Comparison of ENCODE assay signal across 36 cellular contexts in the genomic region with DNA sequence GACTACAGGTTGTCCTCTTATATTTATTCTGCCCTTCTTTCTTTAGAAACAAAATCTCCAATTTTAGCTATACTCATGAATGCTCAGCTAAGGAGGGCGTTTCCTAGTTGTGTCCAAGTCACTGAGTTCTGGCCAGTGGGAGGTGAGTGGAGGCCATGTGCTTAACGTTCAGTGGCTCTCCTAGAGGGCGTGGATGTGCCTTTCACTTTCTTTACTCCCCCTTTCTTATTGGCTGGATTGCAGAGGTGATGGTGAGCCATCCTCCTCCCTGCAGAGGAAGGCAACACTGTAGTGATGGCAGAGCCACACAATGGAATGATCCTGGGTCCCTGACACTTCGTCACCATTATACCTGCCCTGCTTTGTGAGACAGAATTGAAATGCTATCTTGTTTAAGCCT. TPM values are rescaled to one million over a fixed set of nuclear protein-coding genes. Genes with fewer than 3 reads are reported as not detected.
A peak's percentile ranks its signal among the peaks of the same experiment; 100 is the strongest.
DNase-seq lines count a peak whose midpoint lies in the region; ATAC-seq and TF ChIP-seq lines count a peak whose summit lies in the region.
"Had no signal": no experiment of that assay in that cellular context is flagged by ENCODE, and none has a peak within 500 bp of the region (broad histone marks: within the 10 kb centered on the region; RNA-seq: fewer than 3 reads in every experiment).

No MANE protein-coding gene starts in this region.

- H3K79me2 ChIP-seq in Loucy (ENCODE audit: insufficient read depth, low read length) (no peaks in the 10 kb centered on the region), PC-3 (ENCODE audit: low read length) (no peaks in the 10 kb centered on the region)

- H3K4me1 ChIP-seq in Loucy (ENCODE audit: insufficient read depth, low read length, poor library complexity, severe bottlenecking) = peaks cover 20% of the 10 kb centered on the region
- no peaks in the 10 kb centered on the region for H3K4me1 ChIP-seq in PC-3 (ENCODE audit: insufficient read depth, low read length)
- H3K4me1 ChIP-seq: esophagus muscularis mucosa, left ventricle myocardium inferior, uterus had no signal

- H3K27ac ChIP-seq in PC-3 (ENCODE audit: low read length) = no peak overlapping the region
- H3K27ac ChIP-seq: dorsolateral prefrontal cortex, esophagus muscularis mucosa, left ventricle myocardium inferior, thoracic aorta, uterus had no signal

- H3K4me2 ChIP-seq in Loucy (ENCODE audit: low read depth, low read length, poor library complexity, severe bottlenecking) = peak overlapping the region; percentile 57
- H3K4me2 ChIP-seq in PC-3 (ENCODE audit: low read length) = no peak overlapping the region
- H3K4me2 ChIP-seq: smooth muscle cell had no signal

- H3K9me2 ChIP-seq in Loucy (replicated peaks; ENCODE audit: low read depth, low read length) (no peaks in the 10 kb centered on the region), PC-3 (replicated peaks; ENCODE audit: low read length) (no peaks in the 10 kb centered on the region)

- intact Hi-C loops in activated CD8-positive, alpha-beta T cell treated with anti-CD3 and anti-CD28 coated beads for 36 hours (cut with micrococcal nuclease) = no loop called here
- intact Hi-C loops in PC-3 (cut with micrococcal nuclease) = no loop called here

- H3K9me3 Mint-ChIP-seq in activated T-cell treated with anti-CD3 and anti-CD28 coated beads, Interleukin-2, amount 50 U/mL, for 4 hours = no peaks in the 10 kb centered on the region
- H3K9me3 Mint-ChIP-seq in activated T-cell treated with anti-CD3 and anti-CD28 coated beads, Interleukin-2, amount 50 U/mL, for 24 hours = no peaks in the 10 kb centered on the region
- H3K9me3 Mint-ChIP-seq in activated CD8-positive, alpha-beta T cell treated with anti-CD3 and anti-CD28 coated beads for 36 hours = no peaks in the 10 kb centered on the region
- no peaks in the 10 kb centered on the region for H3K9me3 Mint-ChIP-seq in stimulated activated memory B cell treated with anti-CD40 and anti-IgM and Interleukin-4, amounts not matched to agents 10 μg/mL and 1 μg/mL and 100 μg/mL, for 72 hours
- H3K9me3 Mint-ChIP-seq: activated CD4-positive, alpha-beta T cell treated with anti-CD3 and anti-CD28 coated beads, Interleukin-2, amount 10 ng/mL, durations not matched to agents 24 days and 14 days; activated naive CD4-positive, alpha-beta T cell treated with anti-CD3 and anti-CD28 coated beads for 36 hours; activated T-helper 1 cell treated with anti-CD3 and anti-CD28 coated beads, Interleukin-12 subunit alpha, Interleukin-12 subunit beta, Interleukin-2, Interleukin-4 antibody, amounts not matched to agents 30 ng/mL and 10 ng/mL and 1 ng/mL, durations not matched to agents 14 hours and 24 hours and 36 hours; CD4-positive, alpha-beta memory T cell; stimulated activated naive CD8-positive, alpha-beta T cell treated with anti-CD3 and anti-CD28 coated beads, Interleukin-15, Interleukin-2, amounts not matched to agents 100 ng/mL and 50 ng/mL, for 24 hours; T-helper 2 cell treated with Interferon-gamma antibody and Interleukin-4, amounts not matched to agents 5 μg/mL and 100 μg/mL, for 36 hours had no signal

- TF ChIP-seq CTCF in Loucy (conservative IDR thresholded peaks at IDR 0.05; ENCODE audit: low read length) (no peak), PC-3 (conservative IDR thresholded peaks at IDR 0.05; ENCODE audit: low read depth, low read length) (no peak)
- no peak for TF ChIP-seq CTCF in activated CD8-positive, alpha-beta T cell treated with anti-CD3 and anti-CD28 coated beads for 36 hours (IDR thresholded peaks at IDR 0.05)

- H3K36me3 ChIP-seq in Loucy (ENCODE audit: insufficient read depth, low read length) (no peaks in the 10 kb centered on the region), PC-3 (ENCODE audit: low read depth, low read length) (no peaks in the 10 kb centered on the region)
- H3K36me3 ChIP-seq: esophagus muscularis mucosa, left ventricle myocardium inferior, thoracic aorta, uterus had no signal

- POLR2A ChIA-PET in activated CD8-positive, alpha-beta T cell treated with anti-CD3 and anti-CD28 coated beads for 36 hours (lab: Charles Lee) = interaction anchor here (1.3 kb wide), 1 partner anchor 55 kb away, joined by 5 read pairs; the partner anchor contains the start of genes ALG2 and SEC61B
- POLR2A ChIA-PET in PC-3 (lab: Charles Lee; ENCODE audit: unreplicated experiment) = no interaction called here

- no peaks in the 10 kb centered on the region for H4K20me1 ChIP-seq in Loucy (ENCODE audit: insufficient read depth, low read length, poor library complexity, severe bottlenecking)
- H4K20me1 ChIP-seq in PC-3 (ENCODE audit: low read length) = no peaks in the 10 kb centered on the region

- no peak overlapping the region for H3K27ac Mint-ChIP-seq in activated T-cell treated with anti-CD3 and anti-CD28 coated beads, Interleukin-2, amount 50 U/mL, for 24 hours
- no peak overlapping the region for H3K27ac Mint-ChIP-seq in activated CD8-positive, alpha-beta T cell treated with anti-CD3 and anti-CD28 coated beads for 36 hours
- peak overlapping the region; percentile 73 for H3K27ac Mint-ChIP-seq in stimulated activated memory B cell treated with anti-CD40 and anti-IgM and Interleukin-4, amounts not matched to agents 10 μg/mL and 1 μg/mL and 100 μg/mL, for 72 hours
- H3K27ac Mint-ChIP-seq: activated CD4-positive, alpha-beta T cell treated with anti-CD3 and anti-CD28 coated beads, Interleukin-2, amount 10 ng/mL, durations not matched to agents 24 days and 14 days; activated naive CD4-positive, alpha-beta T cell treated with anti-CD3 and anti-CD28 coated beads for 36 hours; activated T-helper 1 cell treated with anti-CD3 and anti-CD28 coated beads, Interleukin-12 subunit alpha, Interleukin-12 subunit beta, Interleukin-2, Interleukin-4 antibody, amounts not matched to agents 30 ng/mL and 10 ng/mL and 1 ng/mL, durations not matched to agents 14 hours and 24 hours and 36 hours; CD4-positive, alpha-beta memory T cell; H9; stimulated activated naive CD8-positive, alpha-beta T cell treated with anti-CD3 and anti-CD28 coated beads, Interleukin-15, Interleukin-2, amounts not matched to agents 100 ng/mL and 50 ng/mL, for 24 hours; T-helper 2 cell treated with Interferon-gamma antibody and Interleukin-4, amounts not matched to agents 5 μg/mL and 100 μg/mL, for 36 hours had no signal

- peak; percentile 43 to 48 for ATAC-seq in activated T-cell treated with anti-CD3 and anti-CD28 coated beads, Interleukin-2, amount 50 U/mL, for 4 hours
- peak; percentile 72 for ATAC-seq in activated CD8-positive, alpha-beta T cell treated with anti-CD3 and anti-CD28 coated beads for 36 hours
- ATAC-seq in stimulated activated memory B cell treated with anti-CD40 and anti-IgM and Interleukin-4, amounts not matched to agents 10 μg/mL and 1 μg/mL and 100 μg/mL, for 72 hours = no peak
- ATAC-seq in PC-3 = no peak
- ATAC-seq: HepG2, Panc1, right cardiac atrium had no signal

- peak overlapping the region; percentile 52; the same call in 1 of the 2 replicates for H2AFZ ChIP-seq in Loucy (ENCODE audit: low read length)
- H2AFZ ChIP-seq in PC-3 (ENCODE audit: low read length) = no peak overlapping the region

- DNase-seq in activated T-cell treated with anti-CD3 and anti-CD28 coated beads, Interleukin-2, amount 50 U/mL, for 4 hours = no peak
- no peak for DNase-seq in activated T-cell treated with anti-CD3 and anti-CD28 coated beads, Interleukin-2, amount 50 U/mL, for 24 hours
- peak; percentile 34 for DNase-seq in activated CD8-positive, alpha-beta T cell treated with anti-CD3 and anti-CD28 coated beads for 36 hours
- DNase-seq in PC-3 (no peak), NCI-H2107 (lab: John Stamatoyannopoulos, UW) (no peak)
- no peak for DNase-seq in stimulated activated CD4-positive, alpha-beta T cell treated with anti-CD3 and anti-CD28 coated beads, Interleukin-4, amount 100 ng/mL, for 4 hours
- DNase-seq: activated naive CD4-positive, alpha-beta T cell treated with anti-CD3 and anti-CD28 coated beads for 36 hours; amniotic stem cell; CD4-positive, alpha-beta memory T cell; dorsolateral prefrontal cortex; foreskin fibroblast; H9; islet precursor cell; Kasumi-1; left ventricle myocardium inferior; mesenchymal stem cell; MV-4-11; NCI-H146; NCI-H510A; NK-92 treated with Interleukin-12 subunit alpha and Interleukin-12 subunit beta, amount 100 ng/mL, for 24 hours; posterior cingulate gyrus; right cardiac atrium; SHP77; uterus had no signal

- BruUV-seq in PC-3 (replicated peaks; lab: Mats Ljungman, UMichigan) = no TSS peak

- H3K27me3 Mint-ChIP-seq in activated T-cell treated with anti-CD3 and anti-CD28 coated beads, Interleukin-2, amount 50 U/mL, for 4 hours (ENCODE audit: low read depth) = peaks cover 3% of the 10 kb centered on the region
- H3K27me3 Mint-ChIP-seq in activated T-cell treated with anti-CD3 and anti-CD28 coated beads, Interleukin-2, amount 50 U/mL, for 24 hours = peaks cover 8% of the 10 kb centered on the region
- H3K27me3 Mint-ChIP-seq in activated CD8-positive, alpha-beta T cell treated with anti-CD3 and anti-CD28 coated beads for 36 hours = no peaks in the 10 kb centered on the region
- no peaks in the 10 kb centered on the region for H3K27me3 Mint-ChIP-seq in stimulated activated memory B cell treated with anti-CD40 and anti-IgM and Interleukin-4, amounts not matched to agents 10 μg/mL and 1 μg/mL and 100 μg/mL, for 72 hours

- H3K36me3 Mint-ChIP-seq in activated T-cell treated with anti-CD3 and anti-CD28 coated beads, Interleukin-2, amount 50 U/mL, for 4 hours (ENCODE audit: insufficient read depth) = no peaks in the 10 kb centered on the region
- H3K36me3 Mint-ChIP-seq in activated T-cell treated with anti-CD3 and anti-CD28 coated beads, Interleukin-2, amount 50 U/mL, for 24 hours (ENCODE audit: low read depth) = no peaks in the 10 kb centered on the region
- no peaks in the 10 kb centered on the region for H3K36me3 Mint-ChIP-seq in activated CD8-positive, alpha-beta T cell treated with anti-CD3 and anti-CD28 coated beads for 36 hours (ENCODE audit: low read depth)
- no peaks in the 10 kb centered on the region for H3K36me3 Mint-ChIP-seq in stimulated activated memory B cell treated with anti-CD40 and anti-IgM and Interleukin-4, amounts not matched to agents 10 μg/mL and 1 μg/mL and 100 μg/mL, for 72 hours
- H3K36me3 Mint-ChIP-seq: brain; CD4-positive, alpha-beta memory T cell had no signal

- H3K4me3 ChIP-seq in Loucy (ENCODE audit: low read length, poor library complexity, severe bottlenecking) (no peak overlapping the region), PC-3 (ENCODE audit: low read length) (no peak overlapping the region)
- H3K4me3 ChIP-seq: dorsolateral prefrontal cortex, esophagus muscularis mucosa, left ventricle myocardium inferior, smooth muscle cell, thoracic aorta, uterus had no signal

- no peaks in the 10 kb centered on the region for H3F3A ChIP-seq in Loucy (ENCODE audit: low read depth)
- H3F3A ChIP-seq in PC-3 (ENCODE audit: low read length, unreplicated experiment) = no peaks in the 10 kb centered on the region

- no peak overlapping the region for H3K4me3 Mint-ChIP-seq in activated T-cell treated with anti-CD3 and anti-CD28 coated beads, Interleukin-2, amount 50 U/mL, for 4 hours
- no peak overlapping the region for H3K4me3 Mint-ChIP-seq in activated T-cell treated with anti-CD3 and anti-CD28 coated beads, Interleukin-2, amount 50 U/mL, for 24 hours
- no peak overlapping the region for H3K4me3 Mint-ChIP-seq in activated CD8-positive, alpha-beta T cell treated with anti-CD3 and anti-CD28 coated beads for 36 hours
- no peak overlapping the region for H3K4me3 Mint-ChIP-seq in stimulated activated memory B cell treated with anti-CD40 and anti-IgM and Interleukin-4, amounts not matched to agents 10 μg/mL and 1 μg/mL and 100 μg/mL, for 72 hours
- H3K4me3 Mint-ChIP-seq: activated CD4-positive, alpha-beta T cell treated with anti-CD3 and anti-CD28 coated beads, Interleukin-2, amount 10 ng/mL, durations not matched to agents 24 days and 14 days; activated naive CD4-positive, alpha-beta T cell treated with anti-CD3 and anti-CD28 coated beads for 36 hours; activated T-helper 1 cell treated with anti-CD3 and anti-CD28 coated beads, Interleukin-12 subunit alpha, Interleukin-12 subunit beta, Interleukin-2, Interleukin-4 antibody, amounts not matched to agents 30 ng/mL and 10 ng/mL and 1 ng/mL, durations not matched to agents 14 hours and 24 hours and 36 hours; brain; CD4-positive, alpha-beta memory T cell; H9; stimulated activated naive CD8-positive, alpha-beta T cell treated with anti-CD3 and anti-CD28 coated beads, Interleukin-15, Interleukin-2, amounts not matched to agents 100 ng/mL and 50 ng/mL, for 24 hours; T-helper 2 cell treated with Interferon-gamma antibody and Interleukin-4, amounts not matched to agents 5 μg/mL and 100 μg/mL, for 36 hours had no signal

- no peak overlapping the region for H3K9ac ChIP-seq in Loucy (ENCODE audit: low read depth, low read length, poor library complexity, severe bottlenecking)
- H3K9ac ChIP-seq in PC-3 (ENCODE audit: low read length) = no peak overlapping the region

- H3K27me3 ChIP-seq in Loucy (ENCODE audit: insufficient read depth, low read length, poor library complexity, severe bottlenecking) (no peaks in the 10 kb centered on the region), PC-3 (ENCODE audit: low read length) (no peaks in the 10 kb centered on the region)
- H3K27me3 ChIP-seq: uterus had no signal

- CTCF ChIA-PET in activated CD8-positive, alpha-beta T cell treated with anti-CD3 and anti-CD28 coated beads for 36 hours (lab: Charles Lee) = interaction anchor here (1.3 to 4.6 kb wide), 7 partner anchors 10 to 169 kb away, joined by 4 to 76 read pairs (median 5); no protein-coding TSS in a partner anchor
- CTCF ChIA-PET in PC-3 (lab: Charles Lee) = no interaction called here

- no peaks in the 10 kb centered on the region for H3K9me3 ChIP-seq in Loucy (ENCODE audit: insufficient read depth, low read depth, low read length)
- no peaks in the 10 kb centered on the region for H3K9me3 ChIP-seq in PC-3 (ENCODE audit: low read length)
- H3K9me3 ChIP-seq: esophagus muscularis mucosa, left ventricle myocardium inferior, thoracic aorta, uterus had no signal

- H3K4me1 Mint-ChIP-seq in activated T-cell treated with anti-CD3 and anti-CD28 coated beads, Interleukin-2, amount 50 U/mL, for 4 hours (ENCODE audit: low read depth) = peaks cover 7% of the 10 kb centered on the region
- peaks cover 26% of the 10 kb centered on the region for H3K4me1 Mint-ChIP-seq in activated T-cell treated with anti-CD3 and anti-CD28 coated beads, Interleukin-2, amount 50 U/mL, for 24 hours (ENCODE audit: low read depth)
- H3K4me1 Mint-ChIP-seq in activated CD8-positive, alpha-beta T cell treated with anti-CD3 and anti-CD28 coated beads for 36 hours (ENCODE audit: low read depth) = peaks cover 47% of the 10 kb centered on the region
- H3K4me1 Mint-ChIP-seq in stimulated activated memory B cell treated with anti-CD40 and anti-IgM and Interleukin-4, amounts not matched to agents 10 μg/mL and 1 μg/mL and 100 μg/mL, for 72 hours = peaks cover 76% of the 10 kb centered on the region

RNA-seq across cellular contexts. Expression of gene ALG2, which starts 54.6 kb away (rescaled TPM):
- total RNA-seq in activated T-cell treated with anti-CD3 and anti-CD28 coated beads, Interleukin-2, amount 50 U/mL, for 4 hours = 10 to 100 TPM; 21.0 to 23.6 (median 23.4) TPM
- total RNA-seq in activated CD8-positive, alpha-beta T cell treated with anti-CD3 and anti-CD28 coated beads for 36 hours = 10 to 100 TPM; 24.1 to 27.0 TPM
- total RNA-seq in PC-3 (2014; rRNA removed) = 32.9 and 33.2 TPM in 2 replicates

RNA-seq across cellular contexts. Expression of gene SEC61B, which starts 55.0 kb away (rescaled TPM):
- total RNA-seq in activated T-cell treated with anti-CD3 and anti-CD28 coated beads, Interleukin-2, amount 50 U/mL, for 4 hours = 100 to 1,000 TPM; 220 to 246 (median 233) TPM
- total RNA-seq in activated CD8-positive, alpha-beta T cell treated with anti-CD3 and anti-CD28 coated beads for 36 hours = 100 to 1,000 TPM; 140 to 149 TPM
- 91.3 and 107 TPM in 2 replicates for total RNA-seq in PC-3 (2014; rRNA removed)

Comparison
In these comparisons a context has a peak if more than half of its experiments do, and no peak if none do; other contexts are left out.
1. ATAC-seq: peak in activated T-cell treated with anti-CD3 and anti-CD28 coated beads, Interleukin-2, amount 50 U/mL, for 4 hours (2 of 2) and activated CD8-positive, alpha-beta T cell treated with anti-CD3 and anti-CD28 coated beads for 36 hours (single experiment); none in stimulated activated memory B cell treated with anti-CD40 and anti-IgM and Interleukin-4, amounts not matched to agents 10 μg/mL and 1 μg/mL and 100 μg/mL, for 72 hours (single experiment) and PC-3 (single experiment).